ENCODE assay signal across 29 cellular contexts in genomic region chr15:25095179-25095578, GRCh38.
"Had no signal": no experiment of that assay in that cellular context is flagged by ENCODE, and none has a peak within 500 bp of the region (broad histone marks: within the 10 kb centered on the region; RNA-seq: fewer than 3 reads in every experiment).

No MANE protein-coding gene starts in this region.

- H3K4me3 ChIP-seq: esophagus squamous epithelium had no signal

- H3K4me1 ChIP-seq: esophagus squamous epithelium had no signal

- H3K27me3 ChIP-seq: brain microvascular endothelial cell, esophagus squamous epithelium had no signal

- ATAC-seq: activated T-cell treated with anti-CD3 and anti-CD28 coated beads, Interleukin-2, amount 50 U/mL, for 72 hours; effector memory CD8-positive, alpha-beta T cell; WTC11 had no signal

- FAIRE-seq: astrocyte, bronchial epithelial cell, endothelial cell of umbilical vein, TTC549 had no signal

- H3K27ac ChIP-seq: brain microvascular endothelial cell, epithelial cell of prostate, esophagus squamous epithelium, VCaP had no signal

- DNase-seq: activated CD4-positive, alpha-beta memory T cell treated with anti-CD3 and anti-CD28 coated beads, Interleukin-2, amount 10 ng/mL, durations not matched to agents 7 days and 5 days; activated CD4-positive, alpha-beta T cell treated with anti-CD3 and anti-CD28 coated beads for 1 hour; activated CD4-positive, alpha-beta T cell treated with anti-CD3 and anti-CD28 coated beads for 4 hours; activated CD4-positive, alpha-beta T cell treated with anti-CD3 and anti-CD28 coated beads, Interleukin-2, amount 10 ng/mL, durations not matched to agents 7 days and 5 days; activated CD4-positive, alpha-beta T cell treated with anti-CD3 and anti-CD28 coated beads, Interleukin-2, amount 50 U/mL, for 4 hours; activated CD8-positive, alpha-beta memory T cell treated with anti-CD3 and anti-CD28 coated beads, Interleukin-2, amount 50 U/mL, for 48 hours; activated gamma-delta T cell treated with Interleukin-2 at 50 U/mL for 16 hours; activated naive CD4-positive, alpha-beta T cell treated with anti-CD3 and anti-CD28 coated beads, Interleukin-2, amount 50 U/mL, for 16 hours; activated naive CD4-positive, alpha-beta T cell treated with Interleukin-2 at 50 U/mL for 16 hours; activated T-cell treated with anti-CD3 and anti-CD28 coated beads for 4 hours; activated T-cell treated with anti-CD3 and anti-CD28 coated beads, Interleukin-2, amount 50 U/mL, for 24 hours; activated T-cell treated with anti-CD3 and anti-CD28 coated beads, Interleukin-2, amount 50 U/mL, for 72 hours; amniotic stem cell; anterior cingulate cortex; brain microvascular endothelial cell; cortex of kidney; dermis blood vessel endothelial cell; effector CD4-positive, alpha-beta T cell; effector memory CD8-positive, alpha-beta T cell; esophagus squamous epithelium; foreskin melanocyte; T-helper 2 cell had no signal
